ENCODE assay signal across 10 cellular contexts in the genomic region with DNA sequence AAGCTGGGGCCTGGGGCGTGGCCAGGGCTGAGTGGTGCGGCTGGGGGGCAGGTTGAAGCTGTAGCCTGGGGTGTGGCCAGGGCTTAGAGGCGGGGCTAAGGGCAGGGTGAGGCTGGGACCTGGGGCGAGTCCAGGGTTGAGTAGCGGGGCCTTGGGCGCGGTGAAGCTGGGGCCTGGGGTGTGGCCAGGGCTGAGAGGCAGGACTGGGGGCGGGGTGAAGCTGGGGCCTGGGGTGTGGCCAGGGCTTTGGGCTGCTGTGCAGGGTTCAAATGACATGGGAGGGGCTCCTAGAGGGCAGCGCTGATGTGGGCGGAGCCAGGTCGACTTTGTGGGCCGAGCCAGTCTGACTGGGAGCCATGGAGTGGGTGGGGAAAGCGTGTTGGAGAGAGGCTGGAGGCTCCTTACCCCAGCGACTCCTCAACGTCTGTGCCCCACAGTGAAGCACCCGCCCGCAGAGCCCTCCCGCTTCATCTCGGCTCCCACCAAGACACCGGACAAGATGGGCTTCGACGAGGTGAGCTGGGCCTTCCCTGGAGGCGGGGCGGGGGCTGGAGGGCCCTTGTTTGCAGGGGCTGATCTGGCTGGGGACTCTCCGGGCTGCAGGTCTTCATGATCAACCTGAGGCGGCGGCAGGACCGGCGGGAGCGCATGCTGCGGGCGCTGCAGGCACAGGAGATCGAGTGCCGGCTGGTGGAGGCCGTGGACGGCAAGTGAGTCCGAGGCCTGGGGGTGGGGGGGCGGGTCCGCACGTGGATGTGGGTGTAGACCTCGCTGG. TPM values are rescaled to one million over a fixed set of nuclear protein-coding genes. Genes with fewer than 3 reads are reported as not detected.
A peak's percentile ranks its signal among the peaks of the same experiment; 100 is the strongest.
DNase-seq lines count a peak whose midpoint lies in the region; ATAC-seq, FAIRE-seq and TF ChIP-seq lines count a peak whose summit lies in the region.
"Had no signal": no experiment of that assay in that cellular context is flagged by ENCODE, and none has a peak within 500 bp of the region (broad histone marks: within the 10 kb centered on the region; RNA-seq: fewer than 3 reads in every experiment).

No MANE protein-coding gene starts in this region.

- TF ChIP-seq POLR2A in HepG2 (IDR thresholded peaks at IDR 0.05; ENCODE audit: insufficient read depth in 1 of 2, low read depth in 2 of 2, low read length in 2 of 2): no peak

- H3K27me3 Mint-ChIP-seq in activated T-helper 2 cell treated with anti-CD3 and anti-CD28 coated beads, Interferon-gamma antibody, Interleukin-2, Interleukin-4, amounts not matched to agents 10 μg/mL and 5 μg/mL and 100 μg/mL, durations not matched to agents 14 hours and 24 hours and 36 hours (ENCODE audit: low read depth): no peaks in the 10 kb centered on the region

- H3K9ac ChIP-seq in HUES48 (ENCODE audit: low read depth, low read length): no peak overlapping the region
- no peak overlapping the region for H3K9ac ChIP-seq in HepG2 (ENCODE audit: insufficient read depth, low read depth, low read length)

- H3K27ac ChIP-seq in HUES48 (ENCODE audit: low read depth, low read length) (no peak overlapping the region), HepG2 (ENCODE audit: extremely low read length, insufficient read depth, low read length) (no peak overlapping the region)

- no peak overlapping the region for H3K27ac Mint-ChIP-seq in activated T-helper 2 cell treated with anti-CD3 and anti-CD28 coated beads, Interferon-gamma antibody, Interleukin-2, Interleukin-4, amounts not matched to agents 10 μg/mL and 5 μg/mL and 100 μg/mL, durations not matched to agents 14 hours and 24 hours and 36 hours

- CTCF ChIA-PET in HepG2 (lab: Yijun Ruan, JAX; ENCODE audit: low intra/inter-chr PET ratio, low total read pairs): no interaction called here

- no peak overlapping the region for H3K4me3 Mint-ChIP-seq in activated T-helper 2 cell treated with anti-CD3 and anti-CD28 coated beads, Interferon-gamma antibody, Interleukin-2, Interleukin-4, amounts not matched to agents 10 μg/mL and 5 μg/mL and 100 μg/mL, durations not matched to agents 14 hours and 24 hours and 36 hours (ENCODE audit: low read depth)

- H3K36me3 ChIP-seq in HUES48 (ENCODE audit: control insufficient read depth, insufficient read depth, low read length) (peaks cover 23% of the 10 kb centered on the region), HepG2 (replicated peaks in 1 of 2; ENCODE audit: control insufficient read depth in 1 of 2, insufficient read depth in 2 of 2, low read length in 2 of 2) (peaks cover 17 to 51% of the 10 kb centered on the region in 2 experiments)

- H3K4me1 ChIP-seq in HUES48 (ENCODE audit: control insufficient read depth, insufficient read depth, low read length) (peaks cover 3% of the 10 kb centered on the region; the same call in 1 of the 2 replicates), HepG2 (ENCODE audit: insufficient read depth, low read length) (no peaks in the 10 kb centered on the region)

- no peaks in the 10 kb centered on the region for H3K9me3 Mint-ChIP-seq in activated T-helper 2 cell treated with anti-CD3 and anti-CD28 coated beads, Interferon-gamma antibody, Interleukin-2, Interleukin-4, amounts not matched to agents 10 μg/mL and 5 μg/mL and 100 μg/mL, durations not matched to agents 14 hours and 24 hours and 36 hours

- FAIRE-seq in HepG2 (lab: Jason Lieb, UNC): no peak

- H3K79me2 ChIP-seq in HepG2 (ENCODE audit: insufficient read depth, low read length): no peaks in the 10 kb centered on the region

- POLR2A ChIA-PET in HepG2 (lab: Yijun Ruan, JAX): no interaction called here

- in situ Hi-C loops in Caki2 (cut with HindIII; ENCODE audit: low pct_unique_long_range_greater_than_20kb, low sequenced_read_pairs) (no loop called here), HepG2 (cut with HindIII; ENCODE audit: extremely low pct_ligation_motif_present, low pct_unique_long_range_greater_than_20kb) (loop anchor here (10.0 kb wide), 1 partner anchor 122 kb away; no protein-coding TSS in a partner anchor)

- H3K4me3 ChIP-seq in HUES48 (ENCODE audit: low read depth, low read length): peak overlapping the region; percentile 54; the same call in 1 of the 2 replicates
- no peak overlapping the region for H3K4me3 ChIP-seq in HepG2 (replicated peaks in 1 of 3; ENCODE audit: insufficient read depth in 1 of 3, low read depth in 2 of 3, low read length in 3 of 3)
- H3K4me3 ChIP-seq: skin epidermis had no signal

- intact Hi-C loops in activated T-helper 2 cell treated with anti-CD3 and anti-CD28 coated beads, Interferon-gamma antibody, Interleukin-2, Interleukin-4, amounts not matched to agents 10 μg/mL and 5 μg/mL and 100 μg/mL, durations not matched to agents 14 hours and 24 hours and 36 hours (cut with micrococcal nuclease): no loop called here
- intact Hi-C loops in HepG2 (cut with micrococcal nuclease; ENCODE audit: unreplicated experiment): no loop called here

- H3K4me2 ChIP-seq in HepG2 (ENCODE audit: low read depth, low read length): no peak overlapping the region

- TF ChIP-seq EP300 in HepG2 (IDR thresholded peaks at IDR 0.05; ENCODE audit: low read depth in 2 of 2, low read length in 2 of 2): no peak
- TF ChIP-seq EP300 in HepG2 (CRISPR knock-in tag; IDR thresholded peaks at IDR 0.05; ENCODE audit: borderline replicate concordance): no peak

- TF ChIP-seq CTCF in HepG2 (CRISPR knock-in tag; IDR thresholded peaks at IDR 0.05): no peak

- no peak overlapping the region for H2AFZ ChIP-seq in HepG2 (ENCODE audit: low read length)

- peaks cover 64% of the 10 kb centered on the region for H3K36me3 Mint-ChIP-seq in activated T-helper 2 cell treated with anti-CD3 and anti-CD28 coated beads, Interferon-gamma antibody, Interleukin-2, Interleukin-4, amounts not matched to agents 10 μg/mL and 5 μg/mL and 100 μg/mL, durations not matched to agents 14 hours and 24 hours and 36 hours (ENCODE audit: low read depth)

- no peaks in the 10 kb centered on the region for H3K27me3 ChIP-seq in HUES48 (ENCODE audit: control insufficient read depth, insufficient read depth, low read length)
- no peaks in the 10 kb centered on the region for H3K27me3 ChIP-seq in HepG2 (ENCODE audit: control insufficient read depth in 1 of 2, insufficient read depth in 2 of 2, low read length in 2 of 2)

- peaks cover 1% of the 10 kb centered on the region for H3K4me1 Mint-ChIP-seq in activated T-helper 2 cell treated with anti-CD3 and anti-CD28 coated beads, Interferon-gamma antibody, Interleukin-2, Interleukin-4, amounts not matched to agents 10 μg/mL and 5 μg/mL and 100 μg/mL, durations not matched to agents 14 hours and 24 hours and 36 hours (ENCODE audit: low read depth)

- no TSS peak for BruUV-seq in HepG2 (replicated peaks; lab: Mats Ljungman, UMichigan)

- H3K9me3 ChIP-seq in HUES48 (ENCODE audit: control insufficient read depth, insufficient read depth, low read length): no peaks in the 10 kb centered on the region
- H3K9me3 ChIP-seq in HepG2 (ENCODE audit: low read length): no peaks in the 10 kb centered on the region

- ATAC-seq in HepG2 (peak; percentile 44; the same call in 2 of the 3 replicates), HG03457 (IDR thresholded peaks at IDR 0.05; ENCODE audit: unreplicated experiment) (no peak)

- 94% methylated on average over 41 of the region's 41 CpGs for WGBS in HepG2 (ENCODE audit: low lambda C conversion rate)

- TF ChIP-seq RAD21 in HepG2 (CRISPR knock-in tag; IDR thresholded peaks at IDR 0.05): no peak

- peaks cover 2% of the 10 kb centered on the region; the same call in 1 of the 2 replicates for H4K20me1 ChIP-seq in HepG2 (ENCODE audit: insufficient read depth, low read length)

- DNase-seq in Caki2 (ENCODE audit: low read depth) (peak; percentile 94), HepG2 (ENCODE audit: low spot score) (no peak), GM19238 (ENCODE audit: insufficient read length, low spot score) (no peak), GOT3 (lab: John Stamatoyannopoulos, UW) (no peak), DMS153 (lab: John Stamatoyannopoulos, UW) (no peak)
- peak; percentile 22 for DNase-seq in activated T-helper 2 cell treated with anti-CD3 and anti-CD28 coated beads, Interferon-gamma antibody, Interleukin-2, Interleukin-4, amounts not matched to agents 10 μg/mL and 5 μg/mL and 100 μg/mL, durations not matched to agents 14 hours and 24 hours and 36 hours (ENCODE audit: low spot score)
- DNase-seq: RPMI8226 had no signal

TF ChIP-seq in HepG2, 621 proteins besides CTCF, POLR2A, EP300 and RAD21 (continues in another document):
- TF ChIP-seq GTF2F1 (IDR thresholded peaks at IDR 0.05; ENCODE audit: low read length) (no peak), HNRNPK (IDR thresholded peaks at IDR 0.05; ENCODE audit: low read depth, low read length, poor library complexity, severe bottlenecking) (peak; percentile 36), RBFOX2 (IDR thresholded peaks at IDR 0.05; ENCODE audit: low read depth, low read length) (peak; percentile 39; the same call in 1 of the 2 replicates), ZBTB7B (CRISPR knock-in tag; IDR thresholded peaks at IDR 0.05) (no peak)

RNA-seq across cellular contexts. Expression of a gene that starts 21.5 kb away (rescaled TPM):
- total RNA-seq in Caki2 (2014; rRNA removed; shearing (Covaris generic); ENCODE audit: low replicate concordance): 133 and 145 TPM in 2 replicates
- 77.0 and 84.3 TPM in 2 replicates for total RNA-seq in activated T-helper 2 cell treated with anti-CD3 and anti-CD28 coated beads, Interferon-gamma antibody, Interleukin-2, Interleukin-4, amounts not matched to agents 10 μg/mL and 5 μg/mL and 100 μg/mL, durations not matched to agents 14 hours and 24 hours and 36 hours
- 33.3 and 58.0 TPM in 2 replicates for total RNA-seq in HepG2 (2016; rRNA removed; fragmentation: Illumina TruSeq; extraction: Trizol)
- total RNA-seq in HepG2 (2016; cell fraction: cytosol; rRNA removed; fragmentation: Illumina TruSeq; extraction: Trizol; ENCODE audit: low read depth): 9.3 and 10.3 TPM in 2 replicates
- 33.6 and 57.7 TPM in 2 replicates for total RNA-seq in HepG2 (2016; cell fraction: insoluble cytoplasmic fraction; rRNA removed; fragmentation: Illumina TruSeq; extraction: Trizol)
- total RNA-seq in HepG2 (2016; cell fraction: membrane; rRNA removed; fragmentation: Illumina TruSeq; extraction: Trizol): 32.5 and 35.6 TPM in 2 replicates
- total RNA-seq in HepG2 (2016; cell fraction: nucleus; rRNA removed; fragmentation: Illumina TruSeq; extraction: Trizol): 53.1 and 65.6 TPM in 2 replicates
- polyA plus RNA-seq in HepG2 (2011; rRNA removed): 196 and 211 TPM in 2 replicates
- 111 and 141 TPM in 2 replicates for polyA plus RNA-seq in HepG2 (2011; cell fraction: cytosol; rRNA removed)
- 153 and 157 TPM in 2 replicates for polyA plus RNA-seq in HepG2 (2011; cell fraction: nucleus; rRNA removed)
- 58.7 and 87.4 TPM in 2 replicates for polyA plus RNA-seq in HepG2 (2012)
- polyA plus RNA-seq in HepG2 (2016; cell fraction: cytosol; fragmentation: Illumina TruSeq; extraction: Trizol; ENCODE audit: low read depth): 9.2 and 9.8 TPM in 2 replicates
- polyA plus RNA-seq in HepG2 (2016; cell fraction: insoluble cytoplasmic fraction; fragmentation: Illumina TruSeq; extraction: Trizol; ENCODE audit: low read depth): 35.7 and 38.2 TPM in 2 replicates
- 23.4 and 28.7 TPM in 2 replicates for polyA plus RNA-seq in HepG2 (2016; cell fraction: membrane; fragmentation: Illumina TruSeq; extraction: Trizol; ENCODE audit: low read depth)
- polyA plus RNA-seq in HepG2 (2016; cell fraction: nucleus; fragmentation: Illumina TruSeq; extraction: Trizol; ENCODE audit: insufficient read depth, low read depth): 111 TPM in 2 replicates
- 360 and 644 TPM in 2 replicates for polyA minus RNA-seq in HepG2 (2011; rRNA and poly(A)+ RNA removed; ENCODE audit: low replicate concordance)
- 74.1 and 77.3 TPM in 2 replicates for polyA minus RNA-seq in HepG2 (2011; cell fraction: cytosol; rRNA and poly(A)+ RNA removed)
- polyA minus RNA-seq in HepG2 (2011; cell fraction: nucleus; rRNA and poly(A)+ RNA removed): 32.0 and 33.2 TPM in 2 replicates

Comparison
In these comparisons a context has a peak if more than half of its experiments do, and no peak if none do; other contexts are left out.
1. DNase-seq: peak in Caki2 (single experiment) and activated T-helper 2 cell treated with anti-CD3 and anti-CD28 coated beads, Interferon-gamma antibody, Interleukin-2, Interleukin-4, amounts not matched to agents 10 μg/mL and 5 μg/mL and 100 μg/mL, durations not matched to agents 14 hours and 24 hours and 36 hours (single experiment); none in HepG2 (single experiment), GM19238 (single experiment), GOT3 (single experiment) and DMS153 (single experiment).